Comparison of ENCODE assay signal across 23 cellular contexts in genomic region chr15:65306551-65306950, GRCh38. TPM values are rescaled to one million over a fixed set of nuclear protein-coding genes. Genes with fewer than 3 reads are reported as not detected.
A peak's percentile ranks its signal among the peaks of the same experiment; 100 is the strongest.
DNase-seq lines count a peak whose midpoint lies in the region; ATAC-seq lines count a peak whose summit lies in the region.
"Had no signal": no experiment of that assay in that cellular context is flagged by ENCODE, and none has a peak within 500 bp of the region (broad histone marks: within the 10 kb centered on the region; RNA-seq: fewer than 3 reads in every experiment).

No MANE protein-coding gene starts in this region.

- no peak for DNase-seq in activated naive CD4-positive, alpha-beta T cell treated with Interleukin-2 at 50 U/mL for 16 hours
- DNase-seq in NAMALWA (ENCODE audit: low spot score) (peak; percentile 65), activated gamma-delta T cell treated with Interleukin-2 at 50 U/mL for 16 hours (no peak)
- no peak for DNase-seq in stimulated activated CD4-positive, alpha-beta T cell treated with anti-CD3 and anti-CD28 coated beads, Interleukin-1b, Interleukin-23, amount 100 ng/mL, for 48 hours
- DNase-seq in activated CD4-positive, CD25-positive, alpha-beta regulatory T cell (lab: John Stamatoyannopoulos, UW) = no peak
- DNase-seq: activated CD4-positive, alpha-beta T cell treated with anti-CD3 and anti-CD28 coated beads, Interleukin-2, amount 50 U/mL, for 1 hour; activated naive CD8-positive, alpha-beta T cell treated with anti-CD3 and anti-CD28 coated beads, Interleukin-2, amount 50 U/mL, for 24 hours; activated T-cell treated with anti-CD3 and anti-CD28 coated beads, Interleukin-2, amount 50 U/mL, for 4 hours; AML-193; brain microvascular endothelial cell; colonic mucosa; head of caudate nucleus; KG1; left ventricle myocardium inferior; NCI-H1048; RPMI8226; stimulated activated CD4-positive, alpha-beta T cell treated with anti-CD3 and anti-CD28 coated beads, Interleukin-12 subunit alpha, Interleukin-12 subunit beta, amount 100 ng/mL, for 4 hours had no signal

- H3K27me3 Mint-ChIP-seq in activated naive CD4-positive, alpha-beta T cell treated with anti-CD3 and anti-CD28 coated beads, Interleukin-2, amount 50 U/mL, for 24 hours = no peaks in the 10 kb centered on the region
- H3K27me3 Mint-ChIP-seq in activated T-helper 17 cell treated with anti-CD3 and anti-CD28 coated beads, Interleukin-2, amount 50 U/mL, for 72 hours = no peaks in the 10 kb centered on the region

- ATAC-seq in activated T-helper 17 cell treated with anti-CD3 and anti-CD28 coated beads, Interleukin-2, amount 50 U/mL, for 72 hours (replicated peaks) = no peak
- ATAC-seq: activated naive CD8-positive, alpha-beta T cell treated with anti-CD3 and anti-CD28 coated beads, Interleukin-2, amount 50 U/mL, for 24 hours; activated T-cell treated with anti-CD3 and anti-CD28 coated beads, Interleukin-2, amount 50 U/mL, for 4 hours; GM23338 had no signal

- no peaks in the 10 kb centered on the region for H3K36me3 Mint-ChIP-seq in activated naive CD4-positive, alpha-beta T cell treated with anti-CD3 and anti-CD28 coated beads, Interleukin-2, amount 50 U/mL, for 24 hours
- H3K36me3 Mint-ChIP-seq in activated T-helper 17 cell treated with anti-CD3 and anti-CD28 coated beads, Interleukin-2, amount 50 U/mL, for 72 hours (ENCODE audit: low read depth) = peaks cover 15% of the 10 kb centered on the region

- H3K4me3 Mint-ChIP-seq in activated naive CD4-positive, alpha-beta T cell treated with anti-CD3 and anti-CD28 coated beads, Interleukin-2, amount 50 U/mL, for 24 hours = peak overlapping the region; percentile 19
- H3K4me3 Mint-ChIP-seq in activated T-helper 17 cell treated with anti-CD3 and anti-CD28 coated beads, Interleukin-2, amount 50 U/mL, for 72 hours = peak overlapping the region; percentile 31
- H3K4me3 Mint-ChIP-seq: activated naive CD8-positive, alpha-beta T cell treated with anti-CD3 and anti-CD28 coated beads, Interleukin-2, amount 50 U/mL, for 24 hours; activated T-cell treated with anti-CD3 and anti-CD28 coated beads, Interleukin-2, amount 50 U/mL, for 4 hours; GM23338 had no signal

- H3K4me1 Mint-ChIP-seq in activated naive CD4-positive, alpha-beta T cell treated with anti-CD3 and anti-CD28 coated beads, Interleukin-2, amount 50 U/mL, for 24 hours = peaks cover 25% of the 10 kb centered on the region
- peaks cover 11% of the 10 kb centered on the region for H3K4me1 Mint-ChIP-seq in activated T-helper 17 cell treated with anti-CD3 and anti-CD28 coated beads, Interleukin-2, amount 50 U/mL, for 72 hours

- peak overlapping the region; percentile 46 for H3K27ac Mint-ChIP-seq in activated naive CD4-positive, alpha-beta T cell treated with anti-CD3 and anti-CD28 coated beads, Interleukin-2, amount 50 U/mL, for 24 hours
- peak overlapping the region; percentile 48 for H3K27ac Mint-ChIP-seq in activated T-helper 17 cell treated with anti-CD3 and anti-CD28 coated beads, Interleukin-2, amount 50 U/mL, for 72 hours
- H3K27ac Mint-ChIP-seq: GM23338 had no signal

- H3K9me3 Mint-ChIP-seq in activated naive CD4-positive, alpha-beta T cell treated with anti-CD3 and anti-CD28 coated beads, Interleukin-2, amount 50 U/mL, for 24 hours = no peaks in the 10 kb centered on the region
- no peaks in the 10 kb centered on the region for H3K9me3 Mint-ChIP-seq in activated T-helper 17 cell treated with anti-CD3 and anti-CD28 coated beads, Interleukin-2, amount 50 U/mL, for 72 hours
- H3K9me3 Mint-ChIP-seq: activated naive CD8-positive, alpha-beta T cell treated with anti-CD3 and anti-CD28 coated beads, Interleukin-2, amount 50 U/mL, for 24 hours; activated T-cell treated with anti-CD3 and anti-CD28 coated beads, Interleukin-2, amount 50 U/mL, for 4 hours had no signal

RNA-seq across cellular contexts. Expression of gene RNU5B-1, which starts 2.1 kb away (rescaled TPM):
- 10 to 100 TPM in 1 of 2 donors, not detected in 1; 14.1 TPM for total RNA-seq in activated T-helper 17 cell treated with anti-CD3 and anti-CD28 coated beads, Interleukin-2, amount 50 U/mL, for 72 hours
- total RNA-seq: G401, GM23338, osteoblast, right atrium auricular region had no signal

RNA-seq across cellular contexts. Expression of gene RNU5A-1, which starts 10.7 kb away (rescaled TPM):
- total RNA-seq in activated T-helper 17 cell treated with anti-CD3 and anti-CD28 coated beads, Interleukin-2, amount 50 U/mL, for 72 hours = not detected
- total RNA-seq: activated T-cell treated with anti-CD3 and anti-CD28 coated beads, Interleukin-2, amount 50 U/mL, for 4 hours; colonic mucosa; G401; GM23338; left ventricle myocardium inferior; osteoblast; right atrium auricular region had no signal

RNA-seq across cellular contexts. Expression of gene PARP16, which starts 19.9 kb away (rescaled TPM):
- 10 to 100 TPM; 19.8 to 22.0 TPM for total RNA-seq in activated T-helper 17 cell treated with anti-CD3 and anti-CD28 coated beads, Interleukin-2, amount 50 U/mL, for 72 hours
